ENCODE assay signal across 17 cellular contexts in the genomic region with DNA sequence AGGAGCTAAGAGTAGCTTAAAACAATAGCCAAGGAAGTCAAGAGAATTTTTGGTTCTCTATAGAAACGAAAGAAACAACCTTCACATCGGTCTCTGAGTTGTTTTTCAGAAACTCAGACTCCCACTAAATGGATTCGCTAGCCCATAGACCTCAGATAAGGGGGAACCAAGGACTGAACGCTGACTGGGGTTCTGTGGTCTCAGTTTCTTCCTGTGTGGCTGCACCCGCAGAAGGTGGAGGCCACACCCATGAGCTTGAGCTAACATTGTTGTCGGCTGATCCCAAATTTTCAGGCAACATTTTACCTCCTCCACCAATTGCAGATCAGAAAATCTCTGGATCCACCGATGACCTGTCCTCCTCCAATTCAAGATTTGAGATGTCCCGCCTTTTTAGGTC.
"Had no signal": no experiment of that assay in that cellular context is flagged by ENCODE, and none has a peak within 500 bp of the region (broad histone marks: within the 10 kb centered on the region; RNA-seq: fewer than 3 reads in every experiment).

No MANE protein-coding gene starts in this region.

- H3K27me3 ChIP-seq: thyroid gland had no signal

- H3K4me3 ChIP-seq: heart right ventricle, thyroid gland, upper lobe of right lung had no signal

- H3K4me1 ChIP-seq: heart right ventricle, parathyroid adenoma, thyroid gland, upper lobe of right lung had no signal

- ATAC-seq: heart right ventricle; left colon; right cardiac atrium; stimulated activated naive CD8-positive, alpha-beta T cell treated with anti-CD3 and anti-CD28 coated beads, Interleukin-15, Interleukin-2, amounts not matched to agents 100 U/mL and 50 U/mL, for 24 hours; upper lobe of right lung had no signal

- H3K9me3 ChIP-seq: heart right ventricle, SK-N-SH, thyroid gland, upper lobe of right lung had no signal

- H3K4me1 Mint-ChIP-seq: memory B cell had no signal

- H3K36me3 Mint-ChIP-seq: memory B cell had no signal

- DNase-seq: activated CD4-positive, alpha-beta T cell treated with anti-CD3 and anti-CD28 coated beads for 1 hour; activated CD4-positive, alpha-beta T cell treated with anti-CD3 and anti-CD28 coated beads, Interleukin-2, amount 50 U/mL, for 4 hours; activated naive CD4-positive, alpha-beta T cell treated with anti-CD3 and anti-CD28 coated beads, Interleukin-2, amount 50 U/mL, for 16 hours; activated T-cell treated with anti-CD3 and anti-CD28 coated beads, Interleukin-2, amount 50 U/mL, for 1 hour; amygdala; heart right ventricle; left colon; nephron progenitor cell; nucleus accumbens; right cardiac atrium; SK-N-SH; stimulated activated CD4-positive, alpha-beta T cell treated with anti-CD3 and anti-CD28 coated beads, Interleukin-4, amount 100 ng/mL, for 4 hours; stimulated activated naive CD8-positive, alpha-beta T cell treated with anti-CD3 and anti-CD28 coated beads, Interleukin-15, Interleukin-2, amounts not matched to agents 100 U/mL and 50 U/mL, for 24 hours; thyroid gland; upper lobe of right lung had no signal

- H3K9ac ChIP-seq: parathyroid adenoma, SK-N-SH had no signal

- H3K36me3 ChIP-seq: heart right ventricle, thyroid gland, upper lobe of right lung had no signal

- H3K27ac Mint-ChIP-seq: memory B cell, nephron progenitor cell had no signal

- H3K4me3 Mint-ChIP-seq: memory B cell, nephron progenitor cell had no signal

- H3K27ac ChIP-seq: heart right ventricle, parathyroid adenoma, thyroid gland, upper lobe of right lung had no signal
